Comparison of ENCODE assay signal across 8 cellular contexts in genomic region chr10:100827819-100828743, GRCh38.
DNase-seq lines count a peak whose midpoint lies in the region; ATAC-seq and TF ChIP-seq lines count a peak whose summit lies in the region.

No MANE protein-coding gene starts in this region.

- CTCF ChIA-PET in RWPE1 (lab: Yijun Ruan, JAX) = interaction anchor here (0.6 to 1.8 kb wide), 6 partner anchors 51 to 1404 kb away, joined by 3 to 7 read pairs (median 4); no protein-coding TSS in a partner anchor

- H3K9me3 ChIP-seq in skeletal muscle satellite cell (replicated peaks; ENCODE audit: low read length) = no peaks in the 10 kb centered on the region

- POLR2A ChIA-PET in RWPE1 (lab: Yijun Ruan, JAX; ENCODE audit: low non-redundant PET) = interaction anchor here (0.7 kb wide), 1 partner anchor 489 kb away, joined by 3 read pairs; no protein-coding TSS in a partner anchor

- H3K36me3 ChIP-seq in skeletal muscle satellite cell (ENCODE audit: insufficient read depth, low read length) = no peaks in the 10 kb centered on the region

- TF ChIP-seq CTCF in RWPE1 (conservative IDR thresholded peaks at IDR 0.05; ENCODE audit: low read depth) = no peak; the same call in 1 of the 2 replicates

- ATAC-seq in left ventricle myocardium superior (peak; percentile 75), GM18505 (IDR thresholded peaks at IDR 0.05; ENCODE audit: unreplicated experiment) (no peak)

- H3K4me1 Mint-ChIP-seq in activated T-cell treated with anti-CD3 and anti-CD28 coated beads, Interleukin-2, amount 50 U/mL, for 24 hours (ENCODE audit: low read depth) = peaks cover 26% of the 10 kb centered on the region

- no peak overlapping the region for H3K9ac ChIP-seq in skeletal muscle satellite cell (ENCODE audit: low read depth, low read length)

- H3K9me3 Mint-ChIP-seq in activated T-cell treated with anti-CD3 and anti-CD28 coated beads, Interleukin-2, amount 50 U/mL, for 24 hours = no peaks in the 10 kb centered on the region

- TF ChIP-seq POLR2A in GM18505 (IDR thresholded peaks at IDR 0.05; ENCODE audit: borderline replicate concordance, extremely low read depth, insufficient read depth, insufficient read length) = no peak

- H3K27me3 ChIP-seq in skeletal muscle satellite cell (ENCODE audit: control insufficient read depth, insufficient read depth, low read length) = peaks cover 97% of the 10 kb centered on the region

- TF ChIP-seq RAD21 in Ishikawa (IDR thresholded peaks at IDR 0.05; ENCODE audit: low read depth) = peak; percentile 36; the same call in 1 of the 2 replicates

- peak overlapping the region; percentile 58 for H3K4me3 ChIP-seq in skeletal muscle satellite cell (ENCODE audit: low read length)

- no peak overlapping the region for H3K27ac Mint-ChIP-seq in activated T-cell treated with anti-CD3 and anti-CD28 coated beads, Interleukin-2, amount 50 U/mL, for 24 hours

- H3K4me3 Mint-ChIP-seq in activated T-cell treated with anti-CD3 and anti-CD28 coated beads, Interleukin-2, amount 50 U/mL, for 24 hours = peak overlapping the region; percentile 71

- H3K27me3 Mint-ChIP-seq in activated T-cell treated with anti-CD3 and anti-CD28 coated beads, Interleukin-2, amount 50 U/mL, for 24 hours = peaks cover 90% of the 10 kb centered on the region

- peaks cover 15% of the 10 kb centered on the region for H3K4me1 ChIP-seq in skeletal muscle satellite cell (ENCODE audit: control insufficient read depth, insufficient read depth, low read length)

- TF ChIP-seq EP300 in Ishikawa (IDR thresholded peaks at IDR 0.05; ENCODE audit: borderline replicate concordance) = no peak

- no peak overlapping the region for H3K27ac ChIP-seq in RWPE1

- H3K36me3 Mint-ChIP-seq in activated T-cell treated with anti-CD3 and anti-CD28 coated beads, Interleukin-2, amount 50 U/mL, for 24 hours (ENCODE audit: low read depth) = no peaks in the 10 kb centered on the region

- DNase-seq in D341Med (ENCODE audit: low spot score) (peak; percentile 68), left ventricle myocardium superior (peak; percentile 51), RWPE1 (ENCODE audit: low spot score) (no peak), SKM-1 treated with dmso at 0.1 percent for 144 hours (lab: John Stamatoyannopoulos, UW; ENCODE audit: unreplicated experiment) (no peak)
- DNase-seq in activated T-cell treated with anti-CD3 and anti-CD28 coated beads, Interleukin-2, amount 50 U/mL, for 24 hours = peak; percentile 50

- H3K4me2 ChIP-seq in skeletal muscle satellite cell (ENCODE audit: low read length) = peak overlapping the region; percentile 73

- intact Hi-C loops in left ventricle myocardium superior (cut with micrococcal nuclease) = no loop called here

TF ChIP-seq in Ishikawa, 13 proteins besides CTCF, POLR2A, EP300 and RAD21:
- TF ChIP-seq TCF12 (IDR thresholded peaks at IDR 0.05; ENCODE audit: low read depth) = no peak
- TF ChIP-seq NFIC (IDR thresholded peaks at IDR 0.05) = no peak
- TF ChIP-seq CREB1 (IDR thresholded peaks at IDR 0.05; ENCODE audit: low read depth) = no peak
- no peak for TF ChIP-seq CEBPB (IDR thresholded peaks at IDR 0.05)
- TF ChIP-seq EGR1 (IDR thresholded peaks at IDR 0.05) = no peak
- no peak for TF ChIP-seq YY1 (IDR thresholded peaks at IDR 0.05; ENCODE audit: low read depth)
- TF ChIP-seq MAX (IDR thresholded peaks at IDR 0.05) = no peak; the same call in 1 of the 2 replicates
- TF ChIP-seq REST (IDR thresholded peaks at IDR 0.05; ENCODE audit: low read depth) = no peak
- TF ChIP-seq USF1 (IDR thresholded peaks at IDR 0.05) = no peak

Comparison
In these comparisons a context has a peak if more than half of its experiments do, and no peak if none do; other contexts are left out.
1. DNase-seq: peak in D341Med (single experiment), activated T-cell treated with anti-CD3 and anti-CD28 coated beads, Interleukin-2, amount 50 U/mL, for 24 hours (single experiment) and left ventricle myocardium superior (single experiment); none in RWPE1 (single experiment) and SKM-1 treated with dmso at 0.1 percent for 144 hours (single experiment).